ENCODE assay signal across 1 cellular context in the genomic region with DNA sequence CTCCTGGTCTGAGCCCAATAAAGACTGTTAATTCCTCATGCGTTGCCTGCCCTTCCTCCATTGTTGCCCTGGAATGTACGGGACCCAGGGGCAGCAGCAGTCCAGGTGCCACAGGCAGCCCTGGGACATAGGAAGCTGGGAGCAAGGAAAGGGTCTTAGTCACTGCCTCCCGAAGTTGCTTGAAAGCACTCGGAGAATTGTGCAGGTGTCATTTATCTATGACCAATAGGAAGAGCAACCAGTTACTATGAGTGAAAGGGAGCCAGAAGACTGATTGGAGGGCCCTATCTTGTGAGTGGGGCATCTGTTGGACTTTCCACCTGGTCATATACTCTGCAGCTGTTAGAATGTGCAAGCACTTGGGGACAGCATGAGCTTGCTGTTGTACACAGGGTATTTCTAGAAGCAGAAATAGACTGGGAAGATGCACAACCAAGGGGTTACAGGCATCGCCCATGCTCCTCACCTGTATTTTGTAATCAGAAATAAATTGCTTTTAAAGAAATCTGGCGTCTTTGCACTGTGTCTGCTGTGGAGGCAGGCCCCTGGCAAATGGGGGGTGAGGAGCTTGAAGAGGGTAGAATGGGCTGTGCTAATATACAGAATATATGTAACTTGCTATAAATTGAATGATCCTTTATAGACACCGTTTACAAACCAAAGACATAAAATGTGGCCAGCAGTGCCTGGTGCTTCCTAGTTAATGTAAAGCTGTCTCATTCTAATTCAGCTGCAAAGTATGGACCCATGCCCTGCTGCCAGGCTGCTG.
TF ChIP-seq lines count a peak whose summit lies in the region.

No MANE protein-coding gene starts in this region.

TF ChIP-seq in H1, 55 proteins besides CTCF, POLR2A, EP300 and RAD21:
- TF ChIP-seq EGR1 (IDR thresholded peaks at IDR 0.05; ENCODE audit: borderline replicate concordance, low read depth, low read length) (0 out of 2 replicates have a peak, but pooled peaks have one; percentile 22), POLR2AphosphoS5 (IDR thresholded peaks at IDR 0.05; ENCODE audit: low read depth, low read length) (peak; percentile 69; the same call in 1 of the 2 replicates), TAF7 (optimal IDR thresholded peaks at IDR 0.05; ENCODE audit: borderline replicate concordance, low read depth, low read length) (peak; percentile 66)
- TF ChIP-seq, protein P1, sequence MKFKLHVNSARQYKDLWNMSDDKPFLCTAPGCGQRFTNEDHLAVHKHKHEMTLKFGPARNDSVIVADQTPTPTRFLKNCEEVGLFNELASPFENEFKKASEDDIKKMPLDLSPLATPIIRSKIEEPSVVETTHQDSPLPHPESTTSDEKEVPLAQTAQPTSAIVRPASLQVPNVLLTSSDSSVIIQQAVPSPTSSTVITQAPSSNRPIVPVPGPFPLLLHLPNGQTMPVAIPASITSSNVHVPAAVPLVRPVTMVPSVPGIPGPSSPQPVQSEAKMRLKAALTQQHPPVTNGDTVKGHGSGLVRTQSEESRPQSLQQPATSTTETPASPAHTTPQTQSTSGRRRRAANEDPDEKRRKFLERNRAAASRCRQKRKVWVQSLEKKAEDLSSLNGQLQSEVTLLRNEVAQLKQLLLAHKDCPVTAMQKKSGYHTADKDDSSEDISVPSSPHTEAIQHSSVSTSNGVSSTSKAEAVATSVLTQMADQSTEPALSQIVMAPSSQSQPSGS (IDR thresholded peaks at IDR 0.05; ENCODE audit: low read length), result no peak; the same call in 1 of the 2 replicates
